In the genomic region with DNA sequence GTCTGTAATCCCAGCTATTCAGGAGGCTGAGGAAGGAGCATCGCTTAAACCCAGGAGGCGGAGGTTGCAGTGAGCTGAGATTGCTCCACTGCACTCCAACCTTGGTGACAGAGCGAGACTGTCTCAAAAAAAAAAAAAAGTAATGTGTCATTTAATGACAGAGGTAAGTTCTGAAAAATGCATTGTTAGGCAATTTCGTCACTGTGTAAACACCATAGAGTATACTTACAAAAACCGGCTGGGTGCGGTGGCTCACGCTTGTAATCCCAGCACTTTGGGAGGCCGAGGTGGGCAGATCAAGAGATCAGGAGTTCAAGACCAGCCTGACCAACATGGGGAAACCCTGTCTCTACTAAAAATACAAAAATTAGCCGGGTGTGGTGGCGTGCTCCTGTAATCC, we compare ENCODE assay signal across 1 cellular context. TPM values are rescaled to one million over a fixed set of nuclear protein-coding genes. Genes with fewer than 3 reads are reported as not detected.
"Had no signal": no experiment of that assay in that cellular context is flagged by ENCODE, and none has a peak within 500 bp of the region (broad histone marks: within the 10 kb centered on the region; RNA-seq: fewer than 3 reads in every experiment).

No MANE protein-coding gene starts in this region.

RNA-seq across cellular contexts. Expression of gene MEI1, which starts 27.2 kb away (rescaled TPM):
- total RNA-seq: temporal lobe had no signal
